ENCODE assay signal across 27 cellular contexts in genomic region chr9:87310827-87311564, GRCh38.
"Had no signal": no experiment of that assay in that cellular context is flagged by ENCODE, and none has a peak within 500 bp of the region (broad histone marks: within the 10 kb centered on the region; RNA-seq: fewer than 3 reads in every experiment).

No MANE protein-coding gene starts in this region.

- DNase-seq: activated CD4-positive, alpha-beta T cell treated with anti-CD3 and anti-CD28 coated beads for 4 hours; activated CD4-positive, alpha-beta T cell treated with anti-CD3 and anti-CD28 coated beads, Interleukin-2, amount 50 U/mL, for 4 hours; activated CD4-positive, CD25-positive, alpha-beta regulatory T cell; activated CD8-positive, alpha-beta memory T cell treated with anti-CD3 and anti-CD28 coated beads, Interleukin-2, amount 50 U/mL, for 48 hours; activated CD8-positive, alpha-beta T cell treated with anti-CD3 and anti-CD28 coated beads, Interleukin-2, amount 10 ng/mL, durations not matched to agents 7 days and 5 days; activated gamma-delta T cell; activated naive CD4-positive, alpha-beta T cell treated with anti-CD3 and anti-CD28 coated beads, Interleukin-2, amount 10 ng/mL, durations not matched to agents 7 days and 5 days; activated naive CD8-positive, alpha-beta T cell treated with anti-CD3 and anti-CD28 coated beads for 36 hours; activated T-cell treated with anti-CD3 and anti-CD28 coated beads, Interleukin-2, amount 50 U/mL, for 4 hours; anterior cingulate cortex; body of pancreas; IMR-90; KG1; MG63; MV-4-11; NCI-H1092 treated with DMSO at 0.1 percent for 48 hours; NCI-H1417 treated with DMSO at 0.1 percent for 48 hours; NCI-H1694; NCI-H2029; NCI-H2107; NCI-H2171 treated with DMSO at 0.1 percent for 48 hours; NCI-H226; NCI-H526 treated with DMSO at 0.1 percent for 48 hours; NCI-H82; SIG-M5; T-helper 1 cell had no signal

- H3K36me3 Mint-ChIP-seq: activated naive CD4-positive, alpha-beta T cell treated with anti-CD3 and anti-CD28 coated beads, Interleukin-2, amount 10 ng/mL, durations not matched to agents 7 days and 5 days; activated naive CD8-positive, alpha-beta T cell treated with anti-CD3 and anti-CD28 coated beads for 36 hours had no signal

- H3K4me3 ChIP-seq: body of pancreas, MG63 had no signal

- H3K36me3 ChIP-seq: MG63 had no signal

- H3K27ac ChIP-seq: body of pancreas, VCaP had no signal

- H3K4me1 ChIP-seq: body of pancreas had no signal

- H3K27me3 ChIP-seq: body of pancreas, MG63 had no signal

- H3K4me3 Mint-ChIP-seq: activated CD8-positive, alpha-beta T cell treated with anti-CD3 and anti-CD28 coated beads, Interleukin-2, amount 10 ng/mL, durations not matched to agents 7 days and 5 days; activated naive CD4-positive, alpha-beta T cell treated with anti-CD3 and anti-CD28 coated beads, Interleukin-2, amount 10 ng/mL, durations not matched to agents 7 days and 5 days; activated naive CD8-positive, alpha-beta T cell treated with anti-CD3 and anti-CD28 coated beads for 36 hours; activated T-cell treated with anti-CD3 and anti-CD28 coated beads, Interleukin-2, amount 50 U/mL, for 4 hours had no signal

- H3K9me3 Mint-ChIP-seq: activated naive CD4-positive, alpha-beta T cell treated with anti-CD3 and anti-CD28 coated beads, Interleukin-2, amount 10 ng/mL, durations not matched to agents 7 days and 5 days; activated naive CD8-positive, alpha-beta T cell treated with anti-CD3 and anti-CD28 coated beads for 36 hours had no signal

- ATAC-seq: activated CD8-positive, alpha-beta T cell treated with anti-CD3 and anti-CD28 coated beads, Interleukin-2, amount 10 ng/mL, durations not matched to agents 7 days and 5 days; activated T-cell treated with anti-CD3 and anti-CD28 coated beads, Interleukin-2, amount 50 U/mL, for 4 hours; body of pancreas had no signal

- H3K4me1 Mint-ChIP-seq: activated naive CD4-positive, alpha-beta T cell treated with anti-CD3 and anti-CD28 coated beads, Interleukin-2, amount 10 ng/mL, durations not matched to agents 7 days and 5 days; activated naive CD8-positive, alpha-beta T cell treated with anti-CD3 and anti-CD28 coated beads for 36 hours had no signal

- H3K9me3 ChIP-seq: body of pancreas, MG63 had no signal

- H3K27ac Mint-ChIP-seq: activated CD8-positive, alpha-beta T cell treated with anti-CD3 and anti-CD28 coated beads, Interleukin-2, amount 10 ng/mL, durations not matched to agents 7 days and 5 days; activated naive CD4-positive, alpha-beta T cell treated with anti-CD3 and anti-CD28 coated beads, Interleukin-2, amount 10 ng/mL, durations not matched to agents 7 days and 5 days; activated naive CD8-positive, alpha-beta T cell treated with anti-CD3 and anti-CD28 coated beads for 36 hours had no signal
